In the genomic region with DNA sequence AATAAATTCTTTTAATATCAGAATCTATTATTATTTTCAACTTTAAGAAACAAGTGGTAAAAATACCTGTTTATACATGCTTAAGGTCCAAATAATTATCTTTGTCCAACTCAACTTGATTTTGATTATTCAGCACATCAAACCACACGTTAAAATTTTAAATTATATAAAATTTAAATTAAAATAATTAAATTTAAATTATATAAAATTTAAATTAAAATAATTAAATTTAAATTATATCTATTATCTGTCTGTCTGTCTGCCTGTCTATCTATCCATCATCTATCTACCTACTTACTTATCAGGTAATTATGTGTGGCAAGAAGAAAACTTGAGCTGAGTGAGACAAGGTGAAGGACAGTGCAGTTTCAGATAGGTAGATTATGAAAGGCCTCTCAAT, we compare ENCODE assay signal across 28 cellular contexts.
"Had no signal": no experiment of that assay in that cellular context is flagged by ENCODE, and none has a peak within 500 bp of the region (broad histone marks: within the 10 kb centered on the region; RNA-seq: fewer than 3 reads in every experiment).

No MANE protein-coding gene starts in this region.

- H3K27ac ChIP-seq: brain microvascular endothelial cell, colonic mucosa, gastrocnemius medialis, heart left ventricle had no signal

- FAIRE-seq: astrocyte, bronchial epithelial cell had no signal

- DNase-seq: activated CD4-positive, alpha-beta memory T cell treated with anti-CD3 and anti-CD28 coated beads, Interleukin-2, amount 10 ng/mL, durations not matched to agents 7 days and 5 days; activated CD4-positive, alpha-beta T cell treated with anti-CD3 and anti-CD28 coated beads for 1 hour; activated CD4-positive, alpha-beta T cell treated with anti-CD3 and anti-CD28 coated beads for 4 hours; activated CD4-positive, alpha-beta T cell treated with anti-CD3 and anti-CD28 coated beads, Interleukin-2, amount 10 ng/mL, durations not matched to agents 7 days and 5 days; activated CD4-positive, alpha-beta T cell treated with anti-CD3 and anti-CD28 coated beads, Interleukin-2, amount 50 U/mL, for 4 hours; activated CD8-positive, alpha-beta memory T cell treated with anti-CD3 and anti-CD28 coated beads, Interleukin-2, amount 50 U/mL, for 48 hours; activated gamma-delta T cell; activated naive CD4-positive, alpha-beta T cell; activated naive CD4-positive, alpha-beta T cell treated with anti-CD3 and anti-CD28 coated beads, Interleukin-2, amount 10 ng/mL, durations not matched to agents 7 days and 5 days; activated T-cell treated with anti-CD3 and anti-CD28 coated beads for 4 hours; activated T-cell treated with anti-CD3 and anti-CD28 coated beads, Interleukin-2, amount 50 U/mL, for 24 hours; activated T-cell treated with anti-CD3 and anti-CD28 coated beads, Interleukin-2, amount 50 U/mL, for 72 hours; amniotic stem cell; anterior cingulate cortex; brain microvascular endothelial cell; colonic mucosa; effector CD8-positive, alpha-beta T cell; foreskin fibroblast; gastrocnemius medialis; glutamatergic neuron; heart left ventricle; T-helper 1 cell; T-helper 17 cell; T1000 had no signal

- H3K36me3 ChIP-seq: brain microvascular endothelial cell, colonic mucosa, gastrocnemius medialis, heart left ventricle had no signal

- H3K9me3 ChIP-seq: colonic mucosa, gastrocnemius medialis, heart left ventricle had no signal

- ATAC-seq: activated naive CD4-positive, alpha-beta T cell treated with anti-CD3 and anti-CD28 coated beads, Interleukin-2, amount 50 U/mL, for 72 hours; activated T-cell treated with anti-CD3 and anti-CD28 coated beads, Interleukin-2, amount 50 U/mL, for 72 hours; esophagus mucosa; gastrocnemius medialis; heart left ventricle; T-helper 17 cell had no signal

- H3K4me1 ChIP-seq: colonic mucosa, gastrocnemius medialis, heart left ventricle had no signal

- H3K4me3 ChIP-seq: colonic mucosa, gastrocnemius medialis, heart left ventricle had no signal
